10 cellular contexts compared by ENCODE assay signal in the genomic region with DNA sequence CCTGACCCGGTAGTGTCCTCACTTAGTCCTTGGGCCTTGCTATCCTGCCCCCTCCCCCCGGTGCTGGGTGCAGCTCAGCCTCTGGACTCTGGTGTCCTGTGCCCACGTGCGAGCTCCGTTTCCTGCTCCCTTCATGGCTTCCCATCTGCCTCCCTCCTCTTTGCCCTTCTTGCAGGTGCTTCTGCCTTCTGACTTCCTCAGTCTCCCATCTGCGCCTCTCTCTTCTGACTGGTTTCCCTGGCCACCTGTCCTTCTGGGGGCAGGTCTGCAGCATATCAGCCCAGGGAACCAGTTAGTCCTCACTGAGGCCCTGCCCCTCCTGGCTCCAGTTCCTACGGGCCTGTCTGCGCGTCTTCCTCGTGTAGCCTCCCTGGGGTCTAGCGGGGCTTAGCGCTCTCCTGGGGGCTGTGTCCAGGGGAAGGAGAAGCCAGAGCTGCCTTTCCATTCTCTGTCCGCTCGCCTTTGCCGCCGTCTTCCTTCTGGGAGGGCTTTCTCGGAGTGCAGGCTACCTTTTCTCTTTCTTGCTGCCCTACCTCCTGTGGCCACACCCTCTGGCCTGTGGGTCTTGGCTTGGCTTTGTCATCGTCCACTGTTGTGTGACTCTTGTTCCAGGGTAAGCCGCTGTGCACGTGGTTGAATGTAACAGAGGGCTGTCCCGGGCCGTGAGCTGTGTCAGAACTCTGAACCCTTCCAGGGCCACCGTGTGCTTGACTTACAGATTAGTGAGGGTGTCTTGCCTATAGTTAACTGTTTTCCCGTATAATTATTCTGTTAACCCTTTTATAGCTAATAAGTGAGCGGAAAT. TPM values are rescaled to one million over a fixed set of nuclear protein-coding genes. Genes with fewer than 3 reads are reported as not detected.
DNase-seq lines count a peak whose midpoint lies in the region; ATAC-seq and TF ChIP-seq lines count a peak whose summit lies in the region.
"Had no signal": no experiment of that assay in that cellular context is flagged by ENCODE, and none has a peak within 500 bp of the region (broad histone marks: within the 10 kb centered on the region; RNA-seq: fewer than 3 reads in every experiment).

No MANE protein-coding gene starts in this region.

- peak overlapping the region; percentile 0 for H3K27ac Mint-ChIP-seq in activated CD8-positive, alpha-beta T cell treated with anti-CD3 and anti-CD28 coated beads, Interleukin-2, amount 10 ng/mL, durations not matched to agents 7 days and 5 days
- no peak overlapping the region for H3K27ac Mint-ChIP-seq in activated CD8-positive, alpha-beta T cell treated with anti-CD3 and anti-CD28 coated beads for 36 hours
- H3K27ac Mint-ChIP-seq in central memory CD8-positive, alpha-beta T cell (ENCODE audit: low read depth) = peak overlapping the region; percentile 52
- H3K27ac Mint-ChIP-seq: HFFc6 had no signal

- no peaks in the 10 kb centered on the region for H3K36me3 ChIP-seq in right lobe of liver
- no peaks in the 10 kb centered on the region for H3K36me3 ChIP-seq in testis (ENCODE audit: low read depth, missing control alignments)

- POLR2A ChIA-PET in activated CD8-positive, alpha-beta T cell treated with anti-CD3 and anti-CD28 coated beads, Interleukin-2, amount 10 ng/mL, durations not matched to agents 7 days and 5 days (lab: Charles Lee) = no interaction called here
- POLR2A ChIA-PET in activated CD8-positive, alpha-beta T cell treated with anti-CD3 and anti-CD28 coated beads for 36 hours (lab: Charles Lee) = interaction anchor here (0.6 kb wide), 1 partner anchor 19 kb away, joined by 3 read pairs; no protein-coding TSS in a partner anchor

- CTCF ChIA-PET in activated CD8-positive, alpha-beta T cell treated with anti-CD3 and anti-CD28 coated beads, Interleukin-2, amount 10 ng/mL, durations not matched to agents 7 days and 5 days (lab: Charles Lee) = interaction anchor here (1.0 to 1.8 kb wide), 3 partner anchors 10 to 23 kb away, joined by 3 to 5 read pairs (median 3); no protein-coding TSS in a partner anchor
- CTCF ChIA-PET in activated CD8-positive, alpha-beta T cell treated with anti-CD3 and anti-CD28 coated beads for 36 hours (lab: Charles Lee) = interaction anchor here (1.3 to 2.0 kb wide), 2 partner anchors 23 to 52 kb away, joined by 3 to 5 read pairs; partner anchors contain the start of gene EHMT1

- DNase-seq in activated CD8-positive, alpha-beta T cell treated with anti-CD3 and anti-CD28 coated beads, Interleukin-2, amount 10 ng/mL, durations not matched to agents 7 days and 5 days = no peak
- no peak for DNase-seq in activated CD8-positive, alpha-beta T cell treated with anti-CD3 and anti-CD28 coated beads for 36 hours
- no peak for DNase-seq in central memory CD8-positive, alpha-beta T cell (ENCODE audit: low spot score in 2 of 2)
- peak; percentile 87 to 96 (median 95) for DNase-seq in right lobe of liver
- DNase-seq in testis = peak; percentile 89
- no peak for DNase-seq in NCI-H1105 (lab: John Stamatoyannopoulos, UW)
- DNase-seq: activated T-cell treated with anti-CD3 and anti-CD28 coated beads, Interleukin-2, amount 50 U/mL, for 4 hours; HFFc6 had no signal

- H3K4me3 Mint-ChIP-seq in activated CD8-positive, alpha-beta T cell treated with anti-CD3 and anti-CD28 coated beads, Interleukin-2, amount 10 ng/mL, durations not matched to agents 7 days and 5 days = no peak overlapping the region
- no peak overlapping the region for H3K4me3 Mint-ChIP-seq in activated CD8-positive, alpha-beta T cell treated with anti-CD3 and anti-CD28 coated beads for 36 hours
- no peak overlapping the region for H3K4me3 Mint-ChIP-seq in central memory CD8-positive, alpha-beta T cell
- H3K4me3 Mint-ChIP-seq: activated T-cell treated with anti-CD3 and anti-CD28 coated beads, Interleukin-2, amount 50 U/mL, for 4 hours; HFFc6 had no signal

- intact Hi-C loops in activated CD8-positive, alpha-beta T cell treated with anti-CD3 and anti-CD28 coated beads for 36 hours (cut with micrococcal nuclease) = loop anchor here (10.0 kb wide), 1 partner anchor 84 kb away; no protein-coding TSS in a partner anchor
- intact Hi-C loops in right lobe of liver (cut with DNase I) = no loop called here
- intact Hi-C loops in testis (cut with DNase I; ENCODE audit: low total_unique reads) = no loop called here

- no peaks in the 10 kb centered on the region for H3K27me3 Mint-ChIP-seq in activated CD8-positive, alpha-beta T cell treated with anti-CD3 and anti-CD28 coated beads, Interleukin-2, amount 10 ng/mL, durations not matched to agents 7 days and 5 days (ENCODE audit: low read depth)
- H3K27me3 Mint-ChIP-seq in activated CD8-positive, alpha-beta T cell treated with anti-CD3 and anti-CD28 coated beads for 36 hours = no peaks in the 10 kb centered on the region
- H3K27me3 Mint-ChIP-seq in central memory CD8-positive, alpha-beta T cell = no peaks in the 10 kb centered on the region

- no peaks in the 10 kb centered on the region for H3K9me3 Mint-ChIP-seq in activated CD8-positive, alpha-beta T cell treated with anti-CD3 and anti-CD28 coated beads, Interleukin-2, amount 10 ng/mL, durations not matched to agents 7 days and 5 days (ENCODE audit: insufficient read depth)
- no peaks in the 10 kb centered on the region for H3K9me3 Mint-ChIP-seq in activated CD8-positive, alpha-beta T cell treated with anti-CD3 and anti-CD28 coated beads for 36 hours
- H3K9me3 Mint-ChIP-seq in central memory CD8-positive, alpha-beta T cell = no peaks in the 10 kb centered on the region
- H3K9me3 Mint-ChIP-seq: activated T-cell treated with anti-CD3 and anti-CD28 coated beads, Interleukin-2, amount 50 U/mL, for 4 hours; HFFc6 had no signal

- TF ChIP-seq POLR2A in right lobe of liver (IDR thresholded peaks at IDR 0.05) (no peak), testis (IDR thresholded peaks at IDR 0.05) (no peak)

- H3K27ac ChIP-seq in right lobe of liver (peak overlapping the region; percentile 22 to 48 (median 37)), testis (peak overlapping the region; percentile 8 to 77)

- H3K9me3 ChIP-seq in right lobe of liver (no peaks in the 10 kb centered on the region), testis (no peaks in the 10 kb centered on the region)

- peaks cover 27% of the 10 kb centered on the region for H3K36me3 Mint-ChIP-seq in activated CD8-positive, alpha-beta T cell treated with anti-CD3 and anti-CD28 coated beads, Interleukin-2, amount 10 ng/mL, durations not matched to agents 7 days and 5 days (ENCODE audit: low read depth)
- peaks cover 18% of the 10 kb centered on the region for H3K36me3 Mint-ChIP-seq in activated CD8-positive, alpha-beta T cell treated with anti-CD3 and anti-CD28 coated beads for 36 hours (ENCODE audit: low read depth)
- H3K36me3 Mint-ChIP-seq in central memory CD8-positive, alpha-beta T cell (ENCODE audit: insufficient read depth) = peaks cover 9% of the 10 kb centered on the region

- H3K4me3 ChIP-seq in right lobe of liver (peak overlapping the region in 1 of 3 donors; percentile 20), testis (no peak overlapping the region)

- H3K4me1 ChIP-seq in right lobe of liver (peaks cover 0 to 40% (median 14%) of the 10 kb centered on the region in 4 donors), testis (peaks cover 85% of the 10 kb centered on the region)

- H3K27me3 ChIP-seq in right lobe of liver (no peaks in the 10 kb centered on the region), testis (no peaks in the 10 kb centered on the region)

- no peak for ATAC-seq in activated CD8-positive, alpha-beta T cell treated with anti-CD3 and anti-CD28 coated beads, Interleukin-2, amount 10 ng/mL, durations not matched to agents 7 days and 5 days
- ATAC-seq in activated CD8-positive, alpha-beta T cell treated with anti-CD3 and anti-CD28 coated beads for 36 hours = no peak
- ATAC-seq in central memory CD8-positive, alpha-beta T cell (replicated peaks; ENCODE audit: extremely low read depth, poor library complexity, severe bottlenecking) = no peak
- ATAC-seq in right lobe of liver (peak; percentile 93 to 94 (median 94)), GM21526 (IDR thresholded peaks at IDR 0.05; ENCODE audit: low FRiP score, unreplicated experiment) (no peak), GM19035 (IDR thresholded peaks at IDR 0.05; ENCODE audit: unreplicated experiment) (no peak)
- ATAC-seq: activated T-cell treated with anti-CD3 and anti-CD28 coated beads, Interleukin-2, amount 50 U/mL, for 4 hours had no signal

- WGBS in right lobe of liver (ENCODE audit: insufficient coverage, low coverage, low lambda C conversion rate, missing lambda C conversion rate) = 17% methylated on average over 17 of the region's 25 CpGs
- 16 to 23% methylated on average over 24 to 25 of the region's 25 CpGs for WGBS in testis, 2 donors

- peaks cover 19% of the 10 kb centered on the region for H3K4me1 Mint-ChIP-seq in activated CD8-positive, alpha-beta T cell treated with anti-CD3 and anti-CD28 coated beads, Interleukin-2, amount 10 ng/mL, durations not matched to agents 7 days and 5 days (ENCODE audit: low read depth)
- peaks cover 59% of the 10 kb centered on the region for H3K4me1 Mint-ChIP-seq in activated CD8-positive, alpha-beta T cell treated with anti-CD3 and anti-CD28 coated beads for 36 hours (ENCODE audit: low read depth)
- peaks cover 52% of the 10 kb centered on the region for H3K4me1 Mint-ChIP-seq in central memory CD8-positive, alpha-beta T cell

- no peak for TF ChIP-seq CTCF in activated CD8-positive, alpha-beta T cell treated with anti-CD3 and anti-CD28 coated beads for 36 hours (IDR thresholded peaks at IDR 0.05)
- TF ChIP-seq CTCF in right lobe of liver (IDR thresholded peaks at IDR 0.05) = no peak
- no peak for TF ChIP-seq CTCF in testis (IDR thresholded peaks at IDR 0.05)

RNA-seq across cellular contexts. Expression of gene EHMT1, which starts 51.8 kb away (rescaled TPM):
- 100 to 1,000 TPM; 112 to 115 TPM for total RNA-seq in activated CD8-positive, alpha-beta T cell treated with anti-CD3 and anti-CD28 coated beads, Interleukin-2, amount 10 ng/mL, durations not matched to agents 7 days and 5 days
- 10 to 100 TPM; 62.1 to 67.1 TPM for total RNA-seq in activated CD8-positive, alpha-beta T cell treated with anti-CD3 and anti-CD28 coated beads for 36 hours
- 10 to 100 TPM; 26.8 to 51.9 (median 36.7) TPM for total RNA-seq in right lobe of liver
- total RNA-seq in testis = 100 to 1,000 TPM; 193 to 207 TPM
- 116 TPM for polyA plus RNA-seq in testis (ENCODE audit: insufficient read depth, low read depth, low replicate concordance)

Comparison
In these comparisons a context has a peak if more than half of its experiments do, and no peak if none do; other contexts are left out.
1. ATAC-seq: peak in right lobe of liver (4 of 4); none in activated CD8-positive, alpha-beta T cell treated with anti-CD3 and anti-CD28 coated beads, Interleukin-2, amount 10 ng/mL, durations not matched to agents 7 days and 5 days (single experiment), activated CD8-positive, alpha-beta T cell treated with anti-CD3 and anti-CD28 coated beads for 36 hours (single experiment), central memory CD8-positive, alpha-beta T cell (single experiment), GM21526 (single experiment) and GM19035 (single experiment).
2. DNase-seq: peak in right lobe of liver (3 of 3) and testis (single experiment); none in activated CD8-positive, alpha-beta T cell treated with anti-CD3 and anti-CD28 coated beads, Interleukin-2, amount 10 ng/mL, durations not matched to agents 7 days and 5 days (single experiment), activated CD8-positive, alpha-beta T cell treated with anti-CD3 and anti-CD28 coated beads for 36 hours (single experiment), central memory CD8-positive, alpha-beta T cell (0 of 2) and NCI-H1105 (single experiment).